ENCODE assay signal across 1 cellular context in genomic region chr3:134039161-134039862, GRCh38.
A peak's percentile ranks its signal among the peaks of the same experiment; 100 is the strongest.
TF ChIP-seq lines count a peak whose summit lies in the region.

No MANE protein-coding gene starts in this region.

TF ChIP-seq in HepG2, 621 proteins besides CTCF, POLR2A, EP300 and RAD21 (continued from another document and continues in another):
- TF ChIP-seq MTA1 (CRISPR knock-in tag; IDR thresholded peaks at IDR 0.05; ENCODE audit: borderline replicate concordance) (0 out of 2 replicates have a peak, but pooled peaks have one; percentile 12), RCOR2 (CRISPR knock-in tag; IDR thresholded peaks at IDR 0.05) (no peak), ZNF329 (CRISPR knock-in tag; IDR thresholded peaks at IDR 0.05; ENCODE audit: low read depth) (0 out of 2 replicates have a peak, but pooled peaks have one; percentile 42), MLLT10 (CRISPR knock-in tag; IDR thresholded peaks at IDR 0.05) (no peak), TGIF2 (CRISPR knock-in tag; IDR thresholded peaks at IDR 0.05) (no peak), MZF1 (CRISPR knock-in tag; IDR thresholded peaks at IDR 0.05; ENCODE audit: borderline replicate concordance) (no peak), ELF3 (CRISPR knock-in tag; IDR thresholded peaks at IDR 0.05) (0 out of 2 replicates have a peak, but pooled peaks have one; percentile 5), SIX4 (CRISPR knock-in tag; IDR thresholded peaks at IDR 0.05) (no peak), TBL1XR1 (IDR thresholded peaks at IDR 0.05; ENCODE audit: borderline replicate concordance, low read length, partially characterized antibody) (no peak), GATAD1 (CRISPR knock-in tag; IDR thresholded peaks at IDR 0.05) (no peak), STAT5B (CRISPR knock-in tag; IDR thresholded peaks at IDR 0.05) (no peak), GABPB1 (CRISPR knock-in tag; IDR thresholded peaks at IDR 0.05) (0 out of 2 replicates have a peak, but pooled peaks have one; percentile 31), THRA (CRISPR knock-in tag; IDR thresholded peaks at IDR 0.05; ENCODE audit: borderline replicate concordance) (0 out of 2 replicates have a peak, but pooled peaks have one; percentile 22), ZNF569 (CRISPR knock-in tag; IDR thresholded peaks at IDR 0.05; ENCODE audit: borderline replicate concordance) (no peak), HNF4A (CRISPR knock-in tag; IDR thresholded peaks at IDR 0.05) (peak; percentile 38), ZNF891 (CRISPR knock-in tag; IDR thresholded peaks at IDR 0.05) (peak; percentile 71; the same call in 1 of the 2 replicates), GFI1 (CRISPR knock-in tag; IDR thresholded peaks at IDR 0.05; ENCODE audit: borderline replicate concordance) (no peak), REPIN1 (CRISPR knock-in tag; IDR thresholded peaks at IDR 0.05; ENCODE audit: borderline replicate concordance, low read depth) (peak; percentile 56; the same call in 1 of the 2 replicates), THAP11 (CRISPR knock-in tag; IDR thresholded peaks at IDR 0.05) (no peak), PRDM4 (CRISPR knock-in tag; IDR thresholded peaks at IDR 0.05; ENCODE audit: borderline replicate concordance) (no peak), HOXA3 (CRISPR knock-in tag; IDR thresholded peaks at IDR 0.05) (peak; percentile 25; the same call in 1 of the 2 replicates), ZNF432 (CRISPR knock-in tag; IDR thresholded peaks at IDR 0.05; ENCODE audit: borderline replicate concordance) (no peak), SIX1 (CRISPR knock-in tag; IDR thresholded peaks at IDR 0.05; ENCODE audit: borderline replicate concordance) (peak; percentile 66; the same call in 1 of the 2 replicates), E2F1 (CRISPR knock-in tag; IDR thresholded peaks at IDR 0.05) (no peak), HOXD1 (CRISPR knock-in tag; IDR thresholded peaks at IDR 0.05) (no peak), ZBTB43 (CRISPR knock-in tag; conservative IDR thresholded peaks at IDR 0.05) (no peak), PRMT3 (CRISPR knock-in tag; IDR thresholded peaks at IDR 0.05; ENCODE audit: borderline replicate concordance, low read depth) (no peak), RARA (CRISPR knock-in tag; IDR thresholded peaks at IDR 0.05) (peak; percentile 45; the same call in 1 of the 2 replicates), ZNF574 (CRISPR knock-in tag; IDR thresholded peaks at IDR 0.05) (peak; percentile 42; the same call in 1 of the 2 replicates), SMC3 (IDR thresholded peaks at IDR 0.05; ENCODE audit: low read length) (peak; percentile 18; the same call in 1 of the 2 replicates), UBTF (CRISPR knock-in tag; IDR thresholded peaks at IDR 0.05) (peak; percentile 63; the same call in 1 of the 2 replicates), CREBL2 (CRISPR knock-in tag; IDR thresholded peaks at IDR 0.05; ENCODE audit: borderline replicate concordance) (no peak), CCDC6 (CRISPR knock-in tag; IDR thresholded peaks at IDR 0.05) (no peak), ZNF687 (CRISPR knock-in tag; IDR thresholded peaks at IDR 0.05) (peak; percentile 62), ZNF24 (IDR thresholded peaks at IDR 0.05) (no peak), HMGA1 (CRISPR knock-in tag; conservative IDR thresholded peaks at IDR 0.05) (no peak), NKX3-1 (CRISPR knock-in tag; IDR thresholded peaks at IDR 0.05) (no peak), PRDM10 (CRISPR knock-in tag; IDR thresholded peaks at IDR 0.05; ENCODE audit: low read depth) (0 out of 2 replicates have a peak, but pooled peaks have one; percentile 68), BCL6 (CRISPR knock-in tag; IDR thresholded peaks at IDR 0.05) (no peak), SPEN (CRISPR knock-in tag; IDR thresholded peaks at IDR 0.05; ENCODE audit: low read depth) (peak; percentile 56; the same call in 1 of the 2 replicates)
